ENCODE assay signal across 8 cellular contexts in the genomic region with DNA sequence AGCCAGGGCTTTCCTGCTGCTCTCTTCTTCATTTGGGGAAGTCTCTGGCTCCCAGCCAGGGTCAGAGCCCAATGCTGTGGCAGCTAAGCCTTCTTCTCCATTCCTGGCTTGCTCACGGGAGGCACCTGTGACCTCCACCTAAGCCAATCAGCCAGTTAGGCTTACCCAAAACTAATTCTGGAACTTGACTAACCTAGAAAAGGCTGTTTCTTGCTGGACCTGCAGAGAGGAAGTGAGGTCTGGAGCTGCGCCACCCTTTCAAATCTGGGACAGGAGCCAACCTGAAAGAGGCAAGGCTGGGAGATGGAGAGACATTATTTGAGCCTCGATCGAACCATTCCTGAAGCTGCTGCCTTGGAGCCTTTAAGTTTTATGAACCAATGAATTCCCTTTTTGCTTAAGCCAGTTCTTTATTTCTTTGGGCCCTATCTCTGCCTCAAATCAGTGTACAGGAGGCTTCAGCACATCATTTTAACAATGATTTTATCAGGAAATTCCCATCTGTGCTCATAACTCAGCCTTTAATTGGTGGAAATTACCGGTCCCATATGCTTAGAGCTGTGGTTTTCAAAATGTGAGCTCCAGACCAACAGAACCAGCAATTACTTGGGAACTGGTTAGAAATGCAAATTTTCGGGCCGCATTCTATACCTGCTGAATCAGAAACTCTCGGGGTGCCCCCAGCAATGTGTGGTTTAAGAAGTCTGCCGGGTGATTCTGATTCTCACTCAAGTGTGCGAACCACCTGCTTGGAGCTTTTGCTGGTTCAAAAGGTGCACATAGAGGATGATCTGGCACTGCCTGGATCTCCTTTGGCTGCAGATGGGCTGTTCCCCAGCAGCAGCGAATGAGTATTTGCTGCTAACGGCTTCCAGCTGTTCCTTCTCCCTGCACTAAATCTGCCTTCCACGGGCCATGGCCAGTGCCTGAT. TPM values are rescaled to one million over a fixed set of nuclear protein-coding genes. Genes with fewer than 3 reads are reported as not detected.
DNase-seq lines count a peak whose midpoint lies in the region; ATAC-seq and TF ChIP-seq lines count a peak whose summit lies in the region.

No MANE protein-coding gene starts in this region.

- no peak overlapping the region for H3K27ac Mint-ChIP-seq in activated T-helper 1 cell treated with anti-CD3 and anti-CD28 coated beads, Interleukin-12 subunit alpha, Interleukin-12 subunit beta, Interleukin-2, Interleukin-4 antibody, amounts not matched to agents 30 ng/mL and 10 ng/mL and 1 ng/mL, durations not matched to agents 14 hours and 24 hours and 36 hours

- TF ChIP-seq EP300 in Ishikawa (IDR thresholded peaks at IDR 0.05; ENCODE audit: borderline replicate concordance): no peak

- H3K36me3 Mint-ChIP-seq in activated T-helper 1 cell treated with anti-CD3 and anti-CD28 coated beads, Interleukin-12 subunit alpha, Interleukin-12 subunit beta, Interleukin-2, Interleukin-4 antibody, amounts not matched to agents 30 ng/mL and 10 ng/mL and 1 ng/mL, durations not matched to agents 14 hours and 24 hours and 36 hours (ENCODE audit: low read depth): no peaks in the 10 kb centered on the region

- H3K9me3 ChIP-seq in testis (no peaks in the 10 kb centered on the region), spleen (no peaks in the 10 kb centered on the region)

- peak; percentile 79 for ATAC-seq in GM21529 (IDR thresholded peaks at IDR 0.05; ENCODE audit: unreplicated experiment)

- H3K4me1 Mint-ChIP-seq in activated T-helper 1 cell treated with anti-CD3 and anti-CD28 coated beads, Interleukin-12 subunit alpha, Interleukin-12 subunit beta, Interleukin-2, Interleukin-4 antibody, amounts not matched to agents 30 ng/mL and 10 ng/mL and 1 ng/mL, durations not matched to agents 14 hours and 24 hours and 36 hours (ENCODE audit: low read depth): peaks cover 58% of the 10 kb centered on the region

- H3K27ac ChIP-seq in testis: no peak overlapping the region
- H3K27ac ChIP-seq in spleen: peak overlapping the region in 2 of 8 donors; percentile 3 to 8

- H3K4me3 ChIP-seq in testis: no peak overlapping the region
- no peak overlapping the region for H3K4me3 ChIP-seq in spleen

- H3K27me3 Mint-ChIP-seq in activated T-helper 1 cell treated with anti-CD3 and anti-CD28 coated beads, Interleukin-12 subunit alpha, Interleukin-12 subunit beta, Interleukin-2, Interleukin-4 antibody, amounts not matched to agents 30 ng/mL and 10 ng/mL and 1 ng/mL, durations not matched to agents 14 hours and 24 hours and 36 hours (ENCODE audit: insufficient read depth): peaks cover 4% of the 10 kb centered on the region

- intact Hi-C loops in testis (cut with DNase I; ENCODE audit: low total_unique reads) (no loop called here), spleen (cut with DNase I; ENCODE audit: low total_unique reads) (loop anchor here (2.0 kb wide), 1 partner anchor 58 kb away; no protein-coding TSS in a partner anchor)
- intact Hi-C loops in activated T-helper 1 cell treated with anti-CD3 and anti-CD28 coated beads, Interleukin-12 subunit alpha, Interleukin-12 subunit beta, Interleukin-2, Interleukin-4 antibody, amounts not matched to agents 30 ng/mL and 10 ng/mL and 1 ng/mL, durations not matched to agents 14 hours and 24 hours and 36 hours (cut with micrococcal nuclease): loop anchor here (1.0 kb wide), 1 partner anchor 19 kb away; no protein-coding TSS in a partner anchor

- no peaks in the 10 kb centered on the region for H3K9me3 Mint-ChIP-seq in activated T-helper 1 cell treated with anti-CD3 and anti-CD28 coated beads, Interleukin-12 subunit alpha, Interleukin-12 subunit beta, Interleukin-2, Interleukin-4 antibody, amounts not matched to agents 30 ng/mL and 10 ng/mL and 1 ng/mL, durations not matched to agents 14 hours and 24 hours and 36 hours

- H3K36me3 ChIP-seq in testis (ENCODE audit: low read depth, missing control alignments) (no peaks in the 10 kb centered on the region), spleen (no peaks in the 10 kb centered on the region)

- TF ChIP-seq RAD21 in Ishikawa (IDR thresholded peaks at IDR 0.05; ENCODE audit: low read depth): no peak

- WGBS in testis, 2 donors: 66 to 74% methylated on average over 12 to 13 of the region's 13 CpGs
- WGBS in spleen, 5 donors: 52 to 60% (median 56%) methylated on average over 11 to 13 of the region's 13 CpGs

- DNase-seq in ELR (ENCODE audit: low read depth) (peak; percentile 48), cerebellar cortex (ENCODE audit: low spot score) (peak; percentile 82), testis (peak; percentile 64), spleen (no peak), occipital lobe (lab: John Stamatoyannopoulos, UW) (no peak)
- DNase-seq in activated T-helper 1 cell treated with anti-CD3 and anti-CD28 coated beads, Interleukin-12 subunit alpha, Interleukin-12 subunit beta, Interleukin-2, Interleukin-4 antibody, amounts not matched to agents 30 ng/mL and 10 ng/mL and 1 ng/mL, durations not matched to agents 14 hours and 24 hours and 36 hours (ENCODE audit: low spot score): no peak

- no peaks in the 10 kb centered on the region for H3K27me3 ChIP-seq in testis
- H3K27me3 ChIP-seq in spleen (replicated peaks in 1 of 7): peaks cover 0 to 35% (median 0%) of the 10 kb centered on the region in 7 donors

- no peak for TF ChIP-seq CTCF in testis (IDR thresholded peaks at IDR 0.05)
- TF ChIP-seq CTCF in spleen (IDR thresholded peaks at IDR 0.05 in 8 of 11, conservative IDR thresholded peaks at IDR 0.05 in 3 of 11): no peak

- TF ChIP-seq POLR2A in testis (IDR thresholded peaks at IDR 0.05): no peak
- TF ChIP-seq POLR2A in spleen (IDR thresholded peaks at IDR 0.05): no peak

- H3K4me3 Mint-ChIP-seq in activated T-helper 1 cell treated with anti-CD3 and anti-CD28 coated beads, Interleukin-12 subunit alpha, Interleukin-12 subunit beta, Interleukin-2, Interleukin-4 antibody, amounts not matched to agents 30 ng/mL and 10 ng/mL and 1 ng/mL, durations not matched to agents 14 hours and 24 hours and 36 hours: no peak overlapping the region

- H3K4me1 ChIP-seq in testis (peaks cover 13% of the 10 kb centered on the region), spleen (peaks cover 0 to 44% (median 12%) of the 10 kb centered on the region in 6 donors)

TF ChIP-seq in Ishikawa, 13 proteins besides CTCF, POLR2A, EP300 and RAD21:
- TF ChIP-seq NFIC (IDR thresholded peaks at IDR 0.05) (peak; percentile 76), YY1 (IDR thresholded peaks at IDR 0.05; ENCODE audit: low read depth) (no peak)

RNA-seq across cellular contexts. Expression of gene SMOX, which starts 35.9 kb away (rescaled TPM):
- 10 to 100 TPM; 15.4 to 17.8 TPM for total RNA-seq in testis
- polyA plus RNA-seq in testis (ENCODE audit: insufficient read depth, low read depth, low replicate concordance): 28.5 TPM
- 34.5 and 34.7 TPM in 2 replicates for total RNA-seq in activated T-helper 1 cell treated with anti-CD3 and anti-CD28 coated beads, Interleukin-12 subunit alpha, Interleukin-12 subunit beta, Interleukin-2, Interleukin-4 antibody, amounts not matched to agents 30 ng/mL and 10 ng/mL and 1 ng/mL, durations not matched to agents 14 hours and 24 hours and 36 hours
- total RNA-seq in spleen: 10 to 100 TPM in 2 of 7 donors, 1 to 10 TPM in 5; 5.2 to 12.9 (median 8.3) TPM
- polyA plus RNA-seq in spleen: 1 to 10 TPM; 4.2 to 4.9 (median 4.6) TPM
- 10.8 TPM for total RNA-seq in occipital lobe

Comparison
In these comparisons a context has a peak if more than half of its experiments do, and no peak if none do; other contexts are left out.
1. DNase-seq: peak in ELR (single experiment), cerebellar cortex (single experiment) and testis (single experiment); none in activated T-helper 1 cell treated with anti-CD3 and anti-CD28 coated beads, Interleukin-12 subunit alpha, Interleukin-12 subunit beta, Interleukin-2, Interleukin-4 antibody, amounts not matched to agents 30 ng/mL and 10 ng/mL and 1 ng/mL, durations not matched to agents 14 hours and 24 hours and 36 hours (single experiment), spleen (single experiment) and occipital lobe (single experiment).